ENCODE assay signal across 7 cellular contexts in genomic region chr9:128161230-128161902, GRCh38. TPM values are rescaled to one million over a fixed set of nuclear protein-coding genes. Genes with fewer than 3 reads are reported as not detected.
A peak's percentile ranks its signal among the peaks of the same experiment; 100 is the strongest.
DNase-seq lines count a peak whose midpoint lies in the region; ATAC-seq and TF ChIP-seq lines count a peak whose summit lies in the region.
"Not testable (repeated sequence)": the region's sequence is repeated elsewhere in the genome, so short reads cannot be mapped to it uniquely, and the experiment has no call there.
"Had no signal": no experiment of that assay in that cellular context is flagged by ENCODE, and none has a peak within 500 bp of the region (broad histone marks: within the 10 kb centered on the region; RNA-seq: fewer than 3 reads in every experiment).

No MANE protein-coding gene starts in this region.

- not testable (repeated sequence) for H4K91ac ChIP-seq in H9 (ENCODE audit: insufficient read length, low read depth, low read length)

- no CpG with 5 or more reads among the region's 13 CpGs for WGBS in H9 (ENCODE audit: extremely low coverage, insufficient read length, low lambda C conversion rate)

- H3K4me3 ChIP-seq in dorsolateral prefrontal cortex (peak overlapping the region in 50 of 59 donors; percentile 56 to 92 (median 82)), thoracic aorta (peak overlapping the region; percentile 98)

- H2BK15ac ChIP-seq in H9 (ENCODE audit: low read depth, low read length), result not testable (repeated sequence)

- H3K18ac ChIP-seq in H9 (ENCODE audit: insufficient read length, low read depth, low read length), result not testable (repeated sequence)

- H4K5ac ChIP-seq in H9 (ENCODE audit: insufficient read length, low read depth, low read length), result not testable (repeated sequence)

- H3K27ac ChIP-seq in H9 (ENCODE audit: insufficient read length, low read depth, low read length); thoracic aorta: not testable (repeated sequence)
- peak overlapping the region in 14 of 59 donors; percentile 3 to 85 (median 44) for H3K27ac ChIP-seq in dorsolateral prefrontal cortex

- not testable (repeated sequence) for TF ChIP-seq CTCF in H9 (conservative IDR thresholded peaks at IDR 0.05); activated CD8-positive, alpha-beta T cell treated with anti-CD3 and anti-CD28 coated beads for 36 hours (IDR thresholded peaks at IDR 0.05); dorsolateral prefrontal cortex (IDR thresholded peaks at IDR 0.05 in 54 of 56, conservative IDR thresholded peaks at IDR 0.05 in 2 of 56; ENCODE audit: low read depth in 1 of 56, partially characterized antibody in 56 of 56); thoracic aorta (IDR thresholded peaks at IDR 0.05)

- not testable (repeated sequence) for H2BK5ac ChIP-seq in H9 (ENCODE audit: insufficient read length, low read length)

- H2BK12ac ChIP-seq in H9 (ENCODE audit: insufficient read length, low read depth, low read length), result not testable (repeated sequence)

- not testable (repeated sequence) for H2AK5ac ChIP-seq in H9 (ENCODE audit: insufficient read length, low read length)

- H3K9me3 ChIP-seq in H9 (ENCODE audit: control insufficient read depth, low read depth, low read length); thoracic aorta: not testable (repeated sequence)

- not testable (repeated sequence) for H2BK120ac ChIP-seq in H9 (ENCODE audit: low read depth, low read length, poor library complexity, severe bottlenecking)

- intact Hi-C loops in activated CD8-positive, alpha-beta T cell treated with anti-CD3 and anti-CD28 coated beads for 36 hours (cut with micrococcal nuclease), result not testable (repeated sequence)
- intact Hi-C loops in dorsolateral prefrontal cortex (cut with DNase I), result loop anchor here in 1 of 2 donors (5.0 kb wide), 1 partner anchor 34 kb away; the partner anchor contains the start of gene PTGES2

- H3K23ac ChIP-seq in H9 (ENCODE audit: insufficient read length, low read depth, low read length), result not testable (repeated sequence)

- not testable (repeated sequence) for H4K20me1 ChIP-seq in H9 (ENCODE audit: control insufficient read depth, insufficient read depth, insufficient read length)

- H3K27me3 Mint-ChIP-seq in H9 (ENCODE audit: low read depth); activated CD8-positive, alpha-beta T cell treated with anti-CD3 and anti-CD28 coated beads for 36 hours; memory B cell: not testable (repeated sequence)

- CTCF ChIA-PET in activated CD8-positive, alpha-beta T cell treated with anti-CD3 and anti-CD28 coated beads for 36 hours (lab: Charles Lee), result interaction anchor here (1.1 to 2.7 kb wide), 4 partner anchors 15 to 45 kb away, joined by 3 to 10 read pairs (median 6); no protein-coding TSS in a partner anchor

- H3K36me3 Mint-ChIP-seq in H9 (ENCODE audit: insufficient read depth in 1 of 3, low read depth in 3 of 3), result peaks cover 7 to 37% (median 19%) of the 10 kb centered on the region in 3 experiments; a peak in 6 of 7 replicates
- peaks cover 23% of the 10 kb centered on the region for H3K36me3 Mint-ChIP-seq in activated CD8-positive, alpha-beta T cell treated with anti-CD3 and anti-CD28 coated beads for 36 hours (ENCODE audit: low read depth)
- H3K36me3 Mint-ChIP-seq in memory B cell, result not testable (repeated sequence)

- ATAC-seq in activated CD8-positive, alpha-beta T cell treated with anti-CD3 and anti-CD28 coated beads for 36 hours; memory B cell (ENCODE audit: low read depth); thoracic aorta (ENCODE audit: insufficient number of reproducible peaks, low FRiP score, low read depth): not testable (repeated sequence)

- H3K4ac ChIP-seq in H9 (ENCODE audit: low read depth, low read length), result not testable (repeated sequence)

- H3K4me1 Mint-ChIP-seq in H9, memory B cell: not testable (repeated sequence)
- H3K4me1 Mint-ChIP-seq in activated CD8-positive, alpha-beta T cell treated with anti-CD3 and anti-CD28 coated beads for 36 hours (ENCODE audit: low read depth), result peaks cover 24% of the 10 kb centered on the region

- POLR2A ChIA-PET in activated CD8-positive, alpha-beta T cell treated with anti-CD3 and anti-CD28 coated beads for 36 hours (lab: Charles Lee), result interaction anchor here (0.6 to 1.8 kb wide), 8 partner anchors 9 to 91 kb away, joined by 3 to 9 read pairs (median 4); no protein-coding TSS in a partner anchor

- not testable (repeated sequence) for H2BK20ac ChIP-seq in H9 (ENCODE audit: low read depth, low read length, poor library complexity, severe bottlenecking)

- not testable (repeated sequence) for H4K8ac ChIP-seq in H9 (replicated peaks; ENCODE audit: insufficient read length, low read depth, low read length)

- H3K56ac ChIP-seq in H9 (ENCODE audit: insufficient read length, low read depth, low read length), result not testable (repeated sequence)

- not testable (repeated sequence) for DNase-seq in H9; activated CD8-positive, alpha-beta T cell treated with anti-CD3 and anti-CD28 coated beads for 36 hours; dorsolateral prefrontal cortex; memory B cell (ENCODE audit: low spot score in 2 of 2); thoracic aorta (ENCODE audit: low spot score)
- peak; percentile 35 for DNase-seq in NCI-H748 (lab: John Stamatoyannopoulos, UW; ENCODE audit: unreplicated experiment)

- H2AFZ ChIP-seq in H9 (ENCODE audit: low read length), result not testable (repeated sequence)

- not testable (repeated sequence) for H3K23me2 ChIP-seq in H9 (ENCODE audit: insufficient read length, low read depth, low read length, poor library complexity, severe bottlenecking)

- not testable (repeated sequence) for H3K79me1 ChIP-seq in H9 (ENCODE audit: insufficient read depth, low read depth, low read length, poor library complexity, severe bottlenecking)

- not testable (repeated sequence) for H3K79me2 ChIP-seq in H9 (ENCODE audit: insufficient read depth, low read length)

- not testable (repeated sequence) for H3K4me1 ChIP-seq in H9 (ENCODE audit: insufficient read depth, low read length)
- H3K4me1 ChIP-seq in thoracic aorta (ENCODE audit: control insufficient read depth in 1 of 2, low read depth in 2 of 2), result peaks cover 12 to 25% of the 10 kb centered on the region in 2 donors

- not testable (repeated sequence) for H3K27ac Mint-ChIP-seq in H9, memory B cell
- peak overlapping the region; percentile 87 for H3K27ac Mint-ChIP-seq in activated CD8-positive, alpha-beta T cell treated with anti-CD3 and anti-CD28 coated beads for 36 hours

- not testable (repeated sequence) for H3K4me2 ChIP-seq in H9 (ENCODE audit: insufficient read depth, insufficient read length, low read length)

- not testable (repeated sequence) for H3K9me3 Mint-ChIP-seq in H9; activated CD8-positive, alpha-beta T cell treated with anti-CD3 and anti-CD28 coated beads for 36 hours; memory B cell

- not testable (repeated sequence) for H3K27me3 ChIP-seq in H9 (ENCODE audit: insufficient read depth, low read length); dorsolateral prefrontal cortex; thoracic aorta (replicated peaks; ENCODE audit: insufficient read depth)

- H3K14ac ChIP-seq in H9 (ENCODE audit: insufficient read depth, low read length), result not testable (repeated sequence)

- peak overlapping the region; percentile 76 to 82 for H3K4me3 Mint-ChIP-seq in H9
- H3K4me3 Mint-ChIP-seq in activated CD8-positive, alpha-beta T cell treated with anti-CD3 and anti-CD28 coated beads for 36 hours, result peak overlapping the region; percentile 81
- peak overlapping the region; percentile 83 for H3K4me3 Mint-ChIP-seq in memory B cell

- H3K9ac ChIP-seq in H9 (ENCODE audit: extremely low read depth, insufficient read length, low read length), result not testable (repeated sequence)

- H3K36me3 ChIP-seq in thoracic aorta, result peaks cover 19% of the 10 kb centered on the region

- not testable (repeated sequence) for H3T11ph ChIP-seq in H9 (ENCODE audit: low read length)

RNA-seq across cellular contexts. Expression of gene BBLN, which starts 1.3 kb away (rescaled TPM):
- total RNA-seq in H9 (2021) (72.5 and 74.9 TPM in 2 replicates), dorsolateral prefrontal cortex (100 to 1,000 TPM in 104 of 120 experiments, 10 to 100 TPM in 16; 56.9 to 208 (median 122) TPM), thoracic aorta (100 to 1,000 TPM; 208 to 329 TPM)
- total RNA-seq in activated CD8-positive, alpha-beta T cell treated with anti-CD3 and anti-CD28 coated beads for 36 hours, result 100 to 1,000 TPM; 127 to 132 TPM

RNA-seq across cellular contexts. Expression of gene LCN2, which starts 12.1 kb away (rescaled TPM):
- total RNA-seq in H9 (2021), result not detected in 2 replicates
- total RNA-seq in activated CD8-positive, alpha-beta T cell treated with anti-CD3 and anti-CD28 coated beads for 36 hours, result not detected
- 10 to 100 TPM in 1 of 120 experiments, 1 to 10 TPM in 18, under 1 TPM in 4, not detected in 97; 0.59 to 10.1 (median 1.4) TPM for total RNA-seq in dorsolateral prefrontal cortex
- not detected for total RNA-seq in thoracic aorta
- total RNA-seq: right atrium auricular region had no signal

RNA-seq across cellular contexts. Expression of gene CIZ1, which starts 30.0 kb away (rescaled TPM):
- total RNA-seq in H9 (2021) (101 and 104 TPM in 2 replicates), dorsolateral prefrontal cortex (100 to 1,000 TPM; 120 to 216 (median 165) TPM), thoracic aorta (10 to 100 TPM; 68.0 to 86.0 TPM)
- 10 to 100 TPM; 75.7 to 77.1 TPM for total RNA-seq in activated CD8-positive, alpha-beta T cell treated with anti-CD3 and anti-CD28 coated beads for 36 hours

RNA-seq across cellular contexts. Expression of gene PTGES2, which starts 33.8 kb away (rescaled TPM):
- total RNA-seq in H9 (2021) (60.4 and 63.9 TPM in 2 replicates), dorsolateral prefrontal cortex (100 to 1,000 TPM in 43 of 120 experiments, 10 to 100 TPM in 77; 59.1 to 132 (median 93.5) TPM), thoracic aorta (10 to 100 TPM; 57.9 to 66.0 TPM)
- 10 to 100 TPM; 40.8 to 49.5 TPM for total RNA-seq in activated CD8-positive, alpha-beta T cell treated with anti-CD3 and anti-CD28 coated beads for 36 hours

RNA-seq across cellular contexts. Expression of gene DNM1, which starts 41.8 kb away (rescaled TPM):
- 54.3 and 58.0 TPM in 2 replicates for total RNA-seq in H9 (2021)
- under 1 TPM; 0.36 to 0.59 TPM for total RNA-seq in activated CD8-positive, alpha-beta T cell treated with anti-CD3 and anti-CD28 coated beads for 36 hours
- 1,000 to 10,000 TPM in 1 of 120 experiments, 100 to 1,000 TPM in 119; 213 to 1,033 (median 740) TPM for total RNA-seq in dorsolateral prefrontal cortex
- total RNA-seq in thoracic aorta, result 1 to 10 TPM; 7.2 to 9.7 TPM
